In genomic region chr2:232097758-232098157, GRCh38 we compare ENCODE assay signal across 24 cellular contexts.
"Had no signal": no experiment of that assay in that cellular context is flagged by ENCODE, and none has a peak within 500 bp of the region (broad histone marks: within the 10 kb centered on the region; RNA-seq: fewer than 3 reads in every experiment).

No MANE protein-coding gene starts in this region.

- H3K27me3 ChIP-seq: brain microvascular endothelial cell, MG63 had no signal

- H3K4me1 Mint-ChIP-seq: activated naive CD8-positive, alpha-beta T cell treated with anti-CD3 and anti-CD28 coated beads for 36 hours had no signal

- H2AFZ ChIP-seq: PC-9 had no signal

- H3K4me3 ChIP-seq: MG63, PC-9 had no signal

- H3K27ac Mint-ChIP-seq: activated CD4-positive, alpha-beta memory T cell treated with anti-CD3 and anti-CD28 coated beads for 36 hours; activated CD4-positive, alpha-beta T cell treated with anti-CD3 and anti-CD28 coated beads, Interleukin-2, amount 10 ng/mL, durations not matched to agents 7 days and 5 days; activated naive CD4-positive, alpha-beta T cell treated with anti-CD3 and anti-CD28 coated beads, Interleukin-2, amount 10 ng/mL, durations not matched to agents 7 days and 5 days; activated naive CD8-positive, alpha-beta T cell treated with anti-CD3 and anti-CD28 coated beads for 36 hours; activated T-cell treated with anti-CD3 and anti-CD28 coated beads, Interleukin-2, amount 50 U/mL, for 72 hours; activated T-helper 2 cell treated with anti-CD3 and anti-CD28 coated beads, Interferon-gamma antibody, Interleukin-2, Interleukin-4, amounts not matched to agents 10 μg/mL and 5 μg/mL and 100 μg/mL, durations not matched to agents 14 hours and 24 hours and 36 hours; IgD-negative memory B cell; T-helper 17 cell had no signal

- H3K4me2 ChIP-seq: PC-9 had no signal

- H3K36me3 ChIP-seq: brain microvascular endothelial cell, MG63 had no signal

- H3K27me3 Mint-ChIP-seq: activated CD4-positive, alpha-beta memory T cell treated with anti-CD3 and anti-CD28 coated beads for 36 hours; activated CD4-positive, alpha-beta T cell treated with anti-CD3 and anti-CD28 coated beads, Interleukin-2, amount 10 ng/mL, durations not matched to agents 7 days and 5 days; activated naive CD4-positive, alpha-beta T cell treated with anti-CD3 and anti-CD28 coated beads, Interleukin-2, amount 10 ng/mL, durations not matched to agents 7 days and 5 days; activated naive CD8-positive, alpha-beta T cell treated with anti-CD3 and anti-CD28 coated beads for 36 hours; IgD-negative memory B cell; T-helper 17 cell had no signal

- DNase-seq: activated CD4-positive, alpha-beta memory T cell treated with anti-CD3 and anti-CD28 coated beads for 36 hours; activated CD4-positive, alpha-beta T cell treated with anti-CD3 and anti-CD28 coated beads, Interleukin-2, amount 10 ng/mL, durations not matched to agents 7 days and 5 days; activated CD4-positive, CD25-positive, alpha-beta regulatory T cell; activated CD8-positive, alpha-beta memory T cell treated with anti-CD3 and anti-CD28 coated beads, Interleukin-2, amount 50 U/mL, for 4 hours; activated gamma-delta T cell treated with Interleukin-2 at 50 U/mL for 16 hours; activated naive CD4-positive, alpha-beta T cell treated with anti-CD3 and anti-CD28 coated beads, Interleukin-2, amount 10 ng/mL, durations not matched to agents 7 days and 5 days; activated naive CD8-positive, alpha-beta T cell treated with anti-CD3 and anti-CD28 coated beads for 36 hours; activated T-cell treated with anti-CD3 and anti-CD28 coated beads, Interleukin-2, amount 50 U/mL, for 72 hours; brain microvascular endothelial cell; caudate nucleus; KG1; MG63; NCI-H1105 treated with DMSO at 0.1 percent for 48 hours; NCI-H1436 treated with DMSO at 0.1 percent for 48 hours; NCI-H187; NCI-H2081 treated with DMSO at 0.1 percent for 48 hours; NCI-H446; NCI-H524; PC-9; SIG-M5; T-helper 17 cell; T-helper 9 cell had no signal

- H3K4me3 Mint-ChIP-seq: activated CD4-positive, alpha-beta memory T cell treated with anti-CD3 and anti-CD28 coated beads for 36 hours; activated CD4-positive, alpha-beta T cell treated with anti-CD3 and anti-CD28 coated beads, Interleukin-2, amount 10 ng/mL, durations not matched to agents 7 days and 5 days; activated naive CD4-positive, alpha-beta T cell treated with anti-CD3 and anti-CD28 coated beads, Interleukin-2, amount 10 ng/mL, durations not matched to agents 7 days and 5 days; activated naive CD8-positive, alpha-beta T cell treated with anti-CD3 and anti-CD28 coated beads for 36 hours; activated T-cell treated with anti-CD3 and anti-CD28 coated beads, Interleukin-2, amount 50 U/mL, for 72 hours; T-helper 17 cell had no signal

- ATAC-seq: activated T-cell treated with anti-CD3 and anti-CD28 coated beads, Interleukin-2, amount 50 U/mL, for 72 hours; T-helper 17 cell had no signal
